9 cellular contexts compared by ENCODE assay signal in genomic region chr2:131492418-131493198, GRCh38. TPM values are rescaled to one million over a fixed set of nuclear protein-coding genes. Genes with fewer than 3 reads are reported as not detected.
DNase-seq lines count a peak whose midpoint lies in the region; ATAC-seq, FAIRE-seq and TF ChIP-seq lines count a peak whose summit lies in the region.
"Had no signal": no experiment of that assay in that cellular context is flagged by ENCODE, and none has a peak within 500 bp of the region (broad histone marks: within the 10 kb centered on the region; RNA-seq: fewer than 3 reads in every experiment).

No MANE protein-coding gene starts in this region.

- peak overlapping the region; percentile 74 for H3K4me3 ChIP-seq in BE2C (ENCODE audit: low read depth, low read length)
- peak overlapping the region; percentile 65 to 89 for H3K4me3 ChIP-seq in kidney (ENCODE audit: low read length in 2 of 2)

- TF ChIP-seq POLR2A in GM19099 (IDR thresholded peaks at IDR 0.05; ENCODE audit: extremely low read depth, insufficient read length, low read depth): peak; percentile 61

- H3K9me3 ChIP-seq in BE2C (no peaks in the 10 kb centered on the region), kidney (ENCODE audit: control insufficient read depth in 1 of 2, low read length in 2 of 2) (no peaks in the 10 kb centered on the region)

- H3K4me1 ChIP-seq in BE2C (no peaks in the 10 kb centered on the region), kidney (ENCODE audit: control insufficient read depth in 1 of 2, insufficient read depth in 1 of 2, low read depth in 1 of 2, low read length in 2 of 2) (peaks cover 0 to 14% of the 10 kb centered on the region in 2 donors)

- intact Hi-C loops in kidney (cut with DNase I): no loop called here

- H3K27ac ChIP-seq in kidney (ENCODE audit: low read depth in 2 of 2, low read length in 2 of 2): peak overlapping the region; percentile 80 to 82

- TF ChIP-seq CTCF in BE2C (IDR thresholded peaks at IDR 0.05; ENCODE audit: low read depth, low read length) (peak; percentile 57), kidney (IDR thresholded peaks at IDR 0.05; ENCODE audit: borderline replicate concordance, extremely low read depth, insufficient read depth) (peak; percentile 65)

- no peak for FAIRE-seq in kidney (lab: Jason Lieb, UNC)

- H3K36me3 ChIP-seq in BE2C (no peaks in the 10 kb centered on the region), kidney (ENCODE audit: control insufficient read depth in 1 of 2, insufficient read depth in 2 of 2, low read length in 2 of 2) (no peaks in the 10 kb centered on the region)

- H3K9ac ChIP-seq in kidney (ENCODE audit: low read length in 2 of 2): peak overlapping the region; percentile 48 to 82

- no peaks in the 10 kb centered on the region for H3K27me3 ChIP-seq in BE2C

- ATAC-seq in HG03378 (IDR thresholded peaks at IDR 0.05; ENCODE audit: unreplicated experiment): peak; percentile 66
- peak; percentile 76 to 78 for ATAC-seq in activated CD4-positive, CD25-positive, alpha-beta regulatory T cell treated with anti-CD3 and anti-CD28 coated beads, Interleukin-2, amount 50 U/mL, for 24 hours

- DNase-seq in BE2C (peak; percentile 87), NCI-H446 (lab: John Stamatoyannopoulos, UW) (peak; percentile 82 to 90), cerebellar cortex (ENCODE audit: low spot score) (peak; percentile 97), kidney (peak; percentile 98)
- DNase-seq in stimulated activated CD4-positive, alpha-beta T cell treated with anti-CD3 and anti-CD28 coated beads, Interleukin-15, amount 100 ng/mL, for 1 hour (ENCODE audit: low read depth in 1 of 2, low spot score in 1 of 2): peak; percentile 91 to 92

RNA-seq across cellular contexts. Expression of gene MZT2A, which starts 0.4 kb away (rescaled TPM):
- polyA plus RNA-seq in BE2C (2012; ENCODE audit: insufficient read depth, insufficient read length, low read depth): 308 TPM
- 65.3 TPM for total RNA-seq in kidney
- 111 TPM for polyA plus RNA-seq in kidney (ENCODE audit: insufficient read depth, low read depth, low replicate concordance)

RNA-seq across cellular contexts. Expression of gene TUBA3D, which starts 16.7 kb away (rescaled TPM):
- 0.88 TPM for polyA plus RNA-seq in BE2C (2012; ENCODE audit: insufficient read depth, insufficient read length, low read depth)
- total RNA-seq in kidney: not detected
- not detected for polyA plus RNA-seq in kidney (ENCODE audit: insufficient read depth, low read depth, low replicate concordance)
- total RNA-seq: subcutaneous adipose tissue had no signal

RNA-seq across cellular contexts. Expression of gene CCDC74A, which starts 35.1 kb away (rescaled TPM):
- polyA plus RNA-seq in BE2C (2012; ENCODE audit: insufficient read depth, insufficient read length, low read depth): 10.4 TPM
- total RNA-seq in kidney: 9.5 TPM
- 10.5 TPM for polyA plus RNA-seq in kidney (ENCODE audit: insufficient read depth, low read depth, low replicate concordance)

Comparison
In these comparisons a context has a peak if more than half of its experiments do, and no peak if none do; other contexts are left out.
1. Peak in every context shown above with its lines: DNase-seq, ATAC-seq, H3K4me3 ChIP-seq and H3K27ac ChIP-seq.